In genomic region chr1:167219646-167220536, GRCh38 we compare ENCODE assay signal across 1 cellular context.
TF ChIP-seq lines count a peak whose summit lies in the region.

No MANE protein-coding gene starts in this region.

TF ChIP-seq in GM12878, 131 proteins besides CTCF, POLR2A, EP300 and RAD21 (continued from another document):
- 0 out of 2 replicates have a peak, but pooled peaks have one; percentile 10 for TF ChIP-seq FOXM1 (IDR thresholded peaks at IDR 0.05; ENCODE audit: low read depth, low read length)
- TF ChIP-seq NFYA (IDR thresholded peaks at IDR 0.05; ENCODE audit: borderline replicate concordance, low read depth, low read length) = no peak
- TF ChIP-seq ZZZ3 (IDR thresholded peaks at IDR 0.05; ENCODE audit: control insufficient read depth, insufficient read length, low read depth) = no peak
- 0 out of 2 replicates have a peak, but pooled peaks have one; percentile 47 for TF ChIP-seq PML (IDR thresholded peaks at IDR 0.05; ENCODE audit: low read length)
- TF ChIP-seq SMAD5 (IDR thresholded peaks at IDR 0.05; ENCODE audit: low read depth) = 0 out of 2 replicates have a peak, but pooled peaks have one; percentile 50
- TF ChIP-seq KLF5 (IDR thresholded peaks at IDR 0.05; ENCODE audit: partially characterized antibody) = peak; percentile 68
- TF ChIP-seq, protein P1, sequence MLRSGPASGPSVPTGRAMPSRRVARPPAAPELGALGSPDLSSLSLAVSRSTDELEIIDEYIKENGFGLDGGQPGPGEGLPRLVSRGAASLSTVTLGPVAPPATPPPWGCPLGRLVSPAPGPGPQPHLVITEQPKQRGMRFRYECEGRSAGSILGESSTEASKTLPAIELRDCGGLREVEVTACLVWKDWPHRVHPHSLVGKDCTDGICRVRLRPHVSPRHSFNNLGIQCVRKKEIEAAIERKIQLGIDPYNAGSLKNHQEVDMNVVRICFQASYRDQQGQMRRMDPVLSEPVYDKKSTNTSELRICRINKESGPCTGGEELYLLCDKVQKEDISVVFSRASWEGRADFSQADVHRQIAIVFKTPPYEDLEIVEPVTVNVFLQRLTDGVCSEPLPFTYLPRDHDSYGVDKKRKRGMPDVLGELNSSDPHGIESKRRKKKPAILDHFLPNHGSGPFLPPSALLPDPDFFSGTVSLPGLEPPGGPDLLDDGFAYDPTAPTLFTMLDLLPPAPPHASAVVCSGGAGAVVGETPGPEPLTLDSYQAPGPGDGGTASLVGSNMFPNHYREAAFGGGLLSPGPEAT (IDR thresholded peaks at IDR 0.05; ENCODE audit: low read depth) = peak; percentile 63
- TF ChIP-seq HDAC2 (IDR thresholded peaks at IDR 0.05) = peak; percentile 100
- TF ChIP-seq E2F4 (IDR thresholded peaks at IDR 0.05; ENCODE audit: low read depth, low read length) = peak; percentile 83
- TF ChIP-seq, protein P2, sequence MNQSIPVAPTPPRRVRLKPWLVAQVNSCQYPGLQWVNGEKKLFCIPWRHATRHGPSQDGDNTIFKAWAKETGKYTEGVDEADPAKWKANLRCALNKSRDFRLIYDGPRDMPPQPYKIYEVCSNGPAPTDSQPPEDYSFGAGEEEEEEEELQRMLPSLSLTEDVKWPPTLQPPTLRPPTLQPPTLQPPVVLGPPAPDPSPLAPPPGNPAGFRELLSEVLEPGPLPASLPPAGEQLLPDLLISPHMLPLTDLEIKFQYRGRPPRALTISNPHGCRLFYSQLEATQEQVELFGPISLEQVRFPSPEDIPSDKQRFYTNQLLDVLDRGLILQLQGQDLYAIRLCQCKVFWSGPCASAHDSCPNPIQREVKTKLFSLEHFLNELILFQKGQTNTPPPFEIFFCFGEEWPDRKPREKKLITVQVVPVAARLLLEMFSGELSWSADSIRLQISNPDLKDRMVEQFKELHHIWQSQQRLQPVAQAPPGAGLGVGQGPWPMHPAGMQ (IDR thresholded peaks at IDR 0.05; ENCODE audit: borderline replicate concordance) = no peak
- TF ChIP-seq ZNF384 (IDR thresholded peaks at IDR 0.05; ENCODE audit: borderline replicate concordance, low read depth, low read length) = no peak
- peak; percentile 92 for TF ChIP-seq GATAD2B (conservative IDR thresholded peaks at IDR 0.05; ENCODE audit: low read depth)
- 0 out of 2 replicates have a peak, but pooled peaks have one; percentile 19 for TF ChIP-seq ATF7 (IDR thresholded peaks at IDR 0.05; ENCODE audit: low read depth)
- TF ChIP-seq TAF1 (IDR thresholded peaks at IDR 0.05; ENCODE audit: borderline replicate concordance, low read depth, low read length) = 0 out of 2 replicates have a peak, but pooled peaks have one; percentile 26
- no peak for TF ChIP-seq BMI1 (IDR thresholded peaks at IDR 0.05; ENCODE audit: borderline replicate concordance)
- TF ChIP-seq, protein P3, sequence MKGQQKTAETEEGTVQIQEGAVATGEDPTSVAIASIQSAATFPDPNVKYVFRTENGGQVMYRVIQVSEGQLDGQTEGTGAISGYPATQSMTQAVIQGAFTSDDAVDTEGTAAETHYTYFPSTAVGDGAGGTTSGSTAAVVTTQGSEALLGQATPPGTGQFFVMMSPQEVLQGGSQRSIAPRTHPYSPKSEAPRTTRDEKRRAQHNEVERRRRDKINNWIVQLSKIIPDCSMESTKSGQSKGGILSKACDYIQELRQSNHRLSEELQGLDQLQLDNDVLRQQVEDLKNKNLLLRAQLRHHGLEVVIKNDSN (IDR thresholded peaks at IDR 0.05; ENCODE audit: borderline replicate concordance, extremely low read length, insufficient read depth, low read depth, low read length) = no peak
- TF ChIP-seq DPF2 (IDR thresholded peaks at IDR 0.05) = peak; percentile 57; the same call in 1 of the 2 replicates
- TF ChIP-seq NBN (IDR thresholded peaks at IDR 0.05) = peak; percentile 71; the same call in 1 of the 2 replicates
- TF ChIP-seq POLR2AphosphoS5 (IDR thresholded peaks at IDR 0.05; ENCODE audit: low read length) = peak; percentile 55
- TF ChIP-seq NRF1 (conservative IDR thresholded peaks at IDR 0.05; ENCODE audit: low read depth, low read length) = no peak
- 0 out of 2 replicates have a peak, but pooled peaks have one; percentile 48 for TF ChIP-seq STAT1 (conservative IDR thresholded peaks at IDR 0.05)
- peak; percentile 49 for TF ChIP-seq E2F8 (IDR thresholded peaks at IDR 0.05; ENCODE audit: low read depth, partially characterized antibody)
